Comparison of ENCODE assay signal across 10 cellular contexts in genomic region chr5:116361171-116361967, GRCh38.
DNase-seq lines count a peak whose midpoint lies in the region; ATAC-seq lines count a peak whose summit lies in the region.
"Had no signal": no experiment of that assay in that cellular context is flagged by ENCODE, and none has a peak within 500 bp of the region (broad histone marks: within the 10 kb centered on the region; RNA-seq: fewer than 3 reads in every experiment).

No MANE protein-coding gene starts in this region.

- peaks cover 24 to 27% of the 10 kb centered on the region in 2 donors for H3K4me1 Mint-ChIP-seq in immature natural killer cell

- no peak overlapping the region for H3K4me3 Mint-ChIP-seq in immature natural killer cell

- peaks cover 0 to 2% (median 0%) of the 10 kb centered on the region in 3 donors for H3K27me3 Mint-ChIP-seq in immature natural killer cell (ENCODE audit: low read depth in 3 of 3)

- no peak for ATAC-seq in HG03432 (IDR thresholded peaks at IDR 0.05; ENCODE audit: unreplicated experiment)
- no peak for ATAC-seq in GM21528 (IDR thresholded peaks at IDR 0.05; ENCODE audit: low FRiP score, unreplicated experiment)
- ATAC-seq in GM19395 (IDR thresholded peaks at IDR 0.05; ENCODE audit: unreplicated experiment), result no peak

- H3K27ac Mint-ChIP-seq in immature natural killer cell, result no peak overlapping the region

- DNase-seq in Ammon's horn (ENCODE audit: low spot score) (peak; percentile 72), NCI-H69 (lab: John Stamatoyannopoulos, UW) (peak; percentile 87), globus pallidus (ENCODE audit: low spot score) (peak; percentile 67), occipital lobe (lab: John Stamatoyannopoulos, UW) (peak; percentile 61), immature natural killer cell (no peak)
- DNase-seq: EL, SW 1271 had no signal

- no peaks in the 10 kb centered on the region for H3K9me3 Mint-ChIP-seq in immature natural killer cell

- peaks cover 8 to 13% (median 9%) of the 10 kb centered on the region in 3 donors for H3K36me3 Mint-ChIP-seq in immature natural killer cell

Comparison
In these comparisons a context has a peak if more than half of its experiments do, and no peak if none do; other contexts are left out.
1. DNase-seq: peak in Ammon's horn (single experiment), NCI-H69 (single experiment), globus pallidus (single experiment) and occipital lobe (single experiment); none in immature natural killer cell (0 of 3).